ENCODE assay signal across 10 cellular contexts in genomic region chr2:74010087-74010541, GRCh38. TPM values are rescaled to one million over a fixed set of nuclear protein-coding genes. Genes with fewer than 3 reads are reported as not detected.
DNase-seq lines count a peak whose midpoint lies in the region; ATAC-seq lines count a peak whose summit lies in the region.
"Had no signal": no experiment of that assay in that cellular context is flagged by ENCODE, and none has a peak within 500 bp of the region (broad histone marks: within the 10 kb centered on the region; RNA-seq: fewer than 3 reads in every experiment).

No MANE protein-coding gene starts in this region.

- DNase-seq in HPDE6-E6E7 (ENCODE audit: extremely low spot score) (peak; percentile 95), NCI-H510A (lab: John Stamatoyannopoulos, UW) (peak; percentile 96), glomerular visceral epithelial cell (ENCODE audit: extremely low spot score) (peak; percentile 53), sciatic nerve (ENCODE audit: low spot score) (no peak)
- DNase-seq: effector CD8-positive, alpha-beta T cell; SW 1271 had no signal

- ATAC-seq in sciatic nerve, result peak; percentile 23
- no peak for ATAC-seq in GM19023 (IDR thresholded peaks at IDR 0.05; ENCODE audit: unreplicated experiment)
- no peak for ATAC-seq in GM19328 (IDR thresholded peaks at IDR 0.05; ENCODE audit: unreplicated experiment)
- ATAC-seq in HG02610 (IDR thresholded peaks at IDR 0.05; ENCODE audit: unreplicated experiment), result no peak
- no peak for ATAC-seq in GM18868 (IDR thresholded peaks at IDR 0.05; ENCODE audit: unreplicated experiment)

- intact Hi-C loops in sciatic nerve (cut with DNase I), result no loop called here

RNA-seq across cellular contexts. Expression of gene TET3, which starts 25.4 kb away (rescaled TPM):
- 12.1 TPM for total RNA-seq in sciatic nerve
